In genomic region chr4:186191266-186192067, GRCh38 we compare ENCODE assay signal across 8 cellular contexts. TPM values are rescaled to one million over a fixed set of nuclear protein-coding genes. Genes with fewer than 3 reads are reported as not detected.
DNase-seq lines count a peak whose midpoint lies in the region; ATAC-seq, FAIRE-seq and TF ChIP-seq lines count a peak whose summit lies in the region.

Gene CYP4V2 (plus strand): TSS chr4:186191567. CDS start chr4:186191824, 257 bp downstream.

- DNase-seq in NCI-H345 (lab: John Stamatoyannopoulos, UW) (peak; percentile 66), NCI-H345 treated with DMSO at 0.1 percent for 48 hours (lab: John Stamatoyannopoulos, UW; ENCODE audit: unreplicated experiment) (no peak), NCI-H1105 (lab: John Stamatoyannopoulos, UW) (peak; percentile 28), kidney (peak; percentile 96)
- peak; percentile 66 to 85 (median 79) for DNase-seq in activated CD4-positive, CD25-positive, alpha-beta regulatory T cell (lab: John Stamatoyannopoulos, UW)
- peak; percentile 89 for DNase-seq in central memory CD4-positive, alpha-beta T cell
- DNase-seq in stimulated activated CD4-positive, alpha-beta T cell treated with anti-CD3 and anti-CD28 coated beads, Interleukin-15, amount 100 ng/mL, for 48 hours (ENCODE audit: low read depth in 2 of 2), result peak; percentile 76 to 78

- peak within 1 kb of the TSS; percentile 85 to 92 for H3K4me3 ChIP-seq in kidney (ENCODE audit: low read length in 2 of 2)

- ATAC-seq in HG02642 (IDR thresholded peaks at IDR 0.05; ENCODE audit: poor library complexity, unreplicated experiment), result peak; percentile 86

- no peaks in the 10 kb centered on the region for H3K9me3 ChIP-seq in kidney (ENCODE audit: control insufficient read depth in 1 of 2, low read length in 2 of 2)

- peak within 1 kb of the TSS; percentile 96 to 99 for H3K27ac ChIP-seq in kidney (ENCODE audit: low read depth in 2 of 2, low read length in 2 of 2)

- peaks cover 3 to 15% of the 10 kb centered on the region in 2 donors for H3K36me3 ChIP-seq in kidney (ENCODE audit: control insufficient read depth in 1 of 2, insufficient read depth in 2 of 2, low read length in 2 of 2)

- peaks cover 17 to 21% of the 10 kb centered on the region in 2 donors for H3K4me1 ChIP-seq in kidney (ENCODE audit: control insufficient read depth in 1 of 2, insufficient read depth in 1 of 2, low read depth in 1 of 2, low read length in 2 of 2)

- TF ChIP-seq CTCF in kidney (IDR thresholded peaks at IDR 0.05; ENCODE audit: borderline replicate concordance, extremely low read depth, insufficient read depth), result peak; percentile 25

- intact Hi-C loops in kidney (cut with DNase I), result no loop called here

- no peak for FAIRE-seq in kidney (lab: Jason Lieb, UNC)

- peak within 1 kb of the TSS; percentile 72 to 87 for H3K9ac ChIP-seq in kidney (ENCODE audit: low read length in 2 of 2)

RNA-seq across cellular contexts. Expression of gene CYP4V2, which starts in this region (rescaled TPM):
- 69.8 TPM for total RNA-seq in kidney
- polyA plus RNA-seq in kidney (ENCODE audit: insufficient read depth, low read depth, low replicate concordance), result 29.5 TPM
